ENCODE assay signal across 20 cellular contexts in genomic region chr6:148868901-148869300, GRCh38.
A peak's percentile ranks its signal among the peaks of the same experiment; 100 is the strongest.
DNase-seq lines count a peak whose midpoint lies in the region; ATAC-seq, FAIRE-seq and TF ChIP-seq lines count a peak whose summit lies in the region.
"Had no signal": no experiment of that assay in that cellular context is flagged by ENCODE, and none has a peak within 500 bp of the region (broad histone marks: within the 10 kb centered on the region; RNA-seq: fewer than 3 reads in every experiment).

No MANE protein-coding gene starts in this region.

- H3K4me1 Mint-ChIP-seq in activated B cell treated with CpG ODN at 0.5 μM for 24 hours: peaks cover 83% of the 10 kb centered on the region
- H3K4me1 Mint-ChIP-seq in stimulated activated memory B cell treated with anti-CD40 and anti-IgM and Interleukin-4, amounts not matched to agents 10 μg/mL and 1 μg/mL and 100 μg/mL, for 72 hours: peaks cover 74% of the 10 kb centered on the region

- no peaks in the 10 kb centered on the region for H4K20me1 ChIP-seq in fibroblast of lung (ENCODE audit: control insufficient read depth, extremely low read depth, insufficient read depth, low read length)

- H3K27ac ChIP-seq in fibroblast of lung (ENCODE audit: insufficient read depth, low read length): peak overlapping the region; percentile 26
- no peak overlapping the region for H3K27ac ChIP-seq in pancreas
- H3K27ac ChIP-seq: coronary artery had no signal

- H3K4me1 ChIP-seq in fibroblast of lung (ENCODE audit: control insufficient read depth, extremely low read depth, insufficient read depth, low read length): peaks cover 16% of the 10 kb centered on the region
- H3K4me1 ChIP-seq in pancreas: peaks cover 0 to 2% (median under 1%) of the 10 kb centered on the region in 3 donors

- CTCF ChIA-PET in activated B cell treated with CpG ODN at 0.5 μM for 24 hours (lab: Charles Lee): no interaction called here

- no peak overlapping the region for H3K9ac ChIP-seq in fibroblast of lung (ENCODE audit: insufficient read depth, low read length)

- peak overlapping the region; percentile 2 for H3K4me3 Mint-ChIP-seq in activated B cell treated with CpG ODN at 0.5 μM for 24 hours
- H3K4me3 Mint-ChIP-seq in stimulated activated memory B cell treated with anti-CD40 and anti-IgM and Interleukin-4, amounts not matched to agents 10 μg/mL and 1 μg/mL and 100 μg/mL, for 72 hours: no peak overlapping the region
- H3K4me3 Mint-ChIP-seq: mesothelial cell of epicardium had no signal

- peaks cover 2% of the 10 kb centered on the region for H3K9me3 Mint-ChIP-seq in activated B cell treated with CpG ODN at 0.5 μM for 24 hours
- H3K9me3 Mint-ChIP-seq in stimulated activated memory B cell treated with anti-CD40 and anti-IgM and Interleukin-4, amounts not matched to agents 10 μg/mL and 1 μg/mL and 100 μg/mL, for 72 hours: no peaks in the 10 kb centered on the region

- intact Hi-C loops in left ventricle myocardium superior (cut with micrococcal nuclease) (no loop called here), Right ventricle myocardium inferior (cut with DNase I) (no loop called here), activated B cell treated with CpG ODN at 0.5 μM for 24 hours (cut with micrococcal nuclease) (loop anchor here (5.0 kb wide), 1 partner anchor 78 kb away; no protein-coding TSS in a partner anchor), pancreas (cut with DNase I) (no loop called here)

- POLR2A ChIA-PET in activated B cell treated with CpG ODN at 0.5 μM for 24 hours (lab: Charles Lee): interaction anchor here (1.6 kb wide), 1 partner anchor 108 kb away, joined by 7 read pairs; no protein-coding TSS in a partner anchor

- H2AFZ ChIP-seq in fibroblast of lung (ENCODE audit: low read length): no peak overlapping the region

- no peak for FAIRE-seq in pancreas (lab: Jason Lieb, UNC)
- FAIRE-seq: endometrium, frontal cortex had no signal

- H3K27me3 Mint-ChIP-seq in activated B cell treated with CpG ODN at 0.5 μM for 24 hours: no peaks in the 10 kb centered on the region
- no peaks in the 10 kb centered on the region for H3K27me3 Mint-ChIP-seq in stimulated activated memory B cell treated with anti-CD40 and anti-IgM and Interleukin-4, amounts not matched to agents 10 μg/mL and 1 μg/mL and 100 μg/mL, for 72 hours

- ATAC-seq in left ventricle myocardium superior: peak; percentile 50
- no peak for ATAC-seq in Right ventricle myocardium inferior
- no peak for ATAC-seq in activated B cell treated with CpG ODN at 0.5 μM for 24 hours (ENCODE audit: low read depth)
- ATAC-seq in stimulated activated memory B cell treated with anti-CD40 and anti-IgM and Interleukin-4, amounts not matched to agents 10 μg/mL and 1 μg/mL and 100 μg/mL, for 72 hours: no peak
- no peak for ATAC-seq in pancreas
- ATAC-seq: Panc1 had no signal

- no peaks in the 10 kb centered on the region for H3K27me3 ChIP-seq in fibroblast of lung (ENCODE audit: control insufficient read depth, insufficient read depth, low read length)
- H3K27me3 ChIP-seq in pancreas: no peaks in the 10 kb centered on the region

- TF ChIP-seq CTCF in activated B cell treated with CpG ODN at 0.5 μM for 24 hours (IDR thresholded peaks at IDR 0.05) (no peak), fibroblast of lung (conservative IDR thresholded peaks at IDR 0.05 in 1 of 2, IDR thresholded peaks at IDR 0.05 in 1 of 2; ENCODE audit: low read depth in 1 of 2, low read length in 2 of 2) (no peak), pancreas (IDR thresholded peaks at IDR 0.05) (no peak)

- DNase-seq in left ventricle myocardium superior (no peak), Right ventricle myocardium inferior (ENCODE audit: missing footprints) (no peak), activated B cell treated with CpG ODN at 0.5 μM for 24 hours (no peak), fibroblast of lung (ENCODE audit: low read depth in 2 of 2) (peak in 1 of 2 donors; percentile 67), pancreas (no peak), OCI-M1 (lab: John Stamatoyannopoulos, UW) (no peak)
- no peak for DNase-seq in stimulated activated CD8-positive, alpha-beta memory T cell treated with anti-CD3 and anti-CD28 coated beads, Interleukin-4, amount 100 ng/mL, for 48 hours
- DNase-seq: activated naive CD4-positive, alpha-beta T cell treated with Interleukin-2 at 50 U/mL for 16 hours; aorta; KBM-7; left cardiac atrium; NCI-H187 treated with DMSO at 0.1 percent for 48 hours; stimulated activated CD4-positive, alpha-beta T cell treated with anti-CD3 and anti-CD28 coated beads, Interleukin-15, amount 100 ng/mL, for 24 hours; stimulated activated naive CD4-positive, alpha-beta T cell had no signal

- H3K36me3 ChIP-seq in fibroblast of lung (ENCODE audit: control insufficient read depth, insufficient read depth, low read length) (no peaks in the 10 kb centered on the region), pancreas (no peaks in the 10 kb centered on the region)

- H3K9me3 ChIP-seq in fibroblast of lung (ENCODE audit: control insufficient read depth, insufficient read depth, low read depth, low read length) (no peaks in the 10 kb centered on the region), pancreas (no peaks in the 10 kb centered on the region)

- no peak overlapping the region for H3K4me2 ChIP-seq in fibroblast of lung (ENCODE audit: extremely low read depth, insufficient read depth, low read length)

- H3K4me3 ChIP-seq in fibroblast of lung (replicated peaks in 1 of 4; ENCODE audit: control extremely low read depth in 1 of 4, insufficient read depth in 1 of 4, low read depth in 3 of 4, low read length in 4 of 4) (no peak overlapping the region), pancreas (no peak overlapping the region)
- H3K4me3 ChIP-seq: coronary artery had no signal

- H3K79me2 ChIP-seq in fibroblast of lung (ENCODE audit: control insufficient read depth, insufficient read depth, low read length): no peaks in the 10 kb centered on the region

- 64 to 78% methylated on average over 2 of the region's 2 CpGs for WGBS in pancreas, 2 donors

- H3K36me3 Mint-ChIP-seq in activated B cell treated with CpG ODN at 0.5 μM for 24 hours (ENCODE audit: low read depth): no peaks in the 10 kb centered on the region
- H3K36me3 Mint-ChIP-seq in stimulated activated memory B cell treated with anti-CD40 and anti-IgM and Interleukin-4, amounts not matched to agents 10 μg/mL and 1 μg/mL and 100 μg/mL, for 72 hours: peaks cover 5% of the 10 kb centered on the region
- H3K36me3 Mint-ChIP-seq: mesothelial cell of epicardium had no signal

- H3K27ac Mint-ChIP-seq in activated B cell treated with CpG ODN at 0.5 μM for 24 hours: peak overlapping the region; percentile 92
- H3K27ac Mint-ChIP-seq in stimulated activated memory B cell treated with anti-CD40 and anti-IgM and Interleukin-4, amounts not matched to agents 10 μg/mL and 1 μg/mL and 100 μg/mL, for 72 hours: peak overlapping the region; percentile 86
- H3K27ac Mint-ChIP-seq: mesothelial cell of epicardium had no signal
